Comparison of ENCODE assay signal across 10 cellular contexts in genomic region chr10:3045471-3046209, GRCh38. TPM values are rescaled to one million over a fixed set of nuclear protein-coding genes. Genes with fewer than 3 reads are reported as not detected.
DNase-seq lines count a peak whose midpoint lies in the region; ATAC-seq, FAIRE-seq and TF ChIP-seq lines count a peak whose summit lies in the region.
"Had no signal": no experiment of that assay in that cellular context is flagged by ENCODE, and none has a peak within 500 bp of the region (broad histone marks: within the 10 kb centered on the region; RNA-seq: fewer than 3 reads in every experiment).

No MANE protein-coding gene starts in this region.

- no peaks in the 10 kb centered on the region for H3K36me3 ChIP-seq in bronchial epithelial cell (ENCODE audit: control insufficient read depth, insufficient read depth, low read length)

- H3K27me3 ChIP-seq in bronchial epithelial cell (ENCODE audit: control insufficient read depth, insufficient read depth, low read length) = peaks cover 1% of the 10 kb centered on the region

- H3K36me3 Mint-ChIP-seq in stimulated activated naive B cell treated with anti-CD40 and anti-IgM and Interleukin-4, amounts not matched to agents 10 μg/mL and 1 μg/mL and 100 μg/mL, for 72 hours = peaks cover 3 to 4% of the 10 kb centered on the region in 2 donors

- ATAC-seq in stimulated activated naive B cell treated with anti-CD40 and anti-IgM and Interleukin-4, amounts not matched to agents 10 μg/mL and 1 μg/mL and 100 μg/mL, for 72 hours (replicated peaks) = no peak
- no peak for ATAC-seq in GM21360 (IDR thresholded peaks at IDR 0.05; ENCODE audit: unreplicated experiment)

- H3K4me1 Mint-ChIP-seq in stimulated activated naive B cell treated with anti-CD40 and anti-IgM and Interleukin-4, amounts not matched to agents 10 μg/mL and 1 μg/mL and 100 μg/mL, for 72 hours = peaks cover 2 to 21% of the 10 kb centered on the region in 2 donors

- no peak for FAIRE-seq in bronchial epithelial cell (lab: Jason Lieb, UNC)
- FAIRE-seq: endometrium had no signal

- no peak overlapping the region for H3K4me3 ChIP-seq in bronchial epithelial cell (ENCODE audit: low read depth, low read length)
- H3K4me3 ChIP-seq: SK-N-MC had no signal

- TF ChIP-seq CTCF in bronchial epithelial cell (IDR thresholded peaks at IDR 0.05; ENCODE audit: insufficient read depth, low read length, severe bottlenecking) (no peak), GM13977 (IDR thresholded peaks at IDR 0.05; ENCODE audit: extremely low read depth, insufficient read depth, missing control alignments) (no peak)

- H3K9me3 Mint-ChIP-seq in stimulated activated naive B cell treated with anti-CD40 and anti-IgM and Interleukin-4, amounts not matched to agents 10 μg/mL and 1 μg/mL and 100 μg/mL, for 72 hours = peaks cover 0 to 1% of the 10 kb centered on the region in 2 donors

- no peak overlapping the region for H3K4me3 Mint-ChIP-seq in stimulated activated naive B cell treated with anti-CD40 and anti-IgM and Interleukin-4, amounts not matched to agents 10 μg/mL and 1 μg/mL and 100 μg/mL, for 72 hours

- DNase-seq in HT1080 (ENCODE audit: low read depth) (peak; percentile 69), bronchial epithelial cell (ENCODE audit: low read depth) (peak; percentile 45), iris pigment epithelial cell (ENCODE audit: low read depth) (peak; percentile 83), NCI-H524 (lab: John Stamatoyannopoulos, UW) (no peak), GM13977 (ENCODE audit: low spot score) (no peak)
- no peak for DNase-seq in stimulated activated naive B cell treated with anti-CD40 and anti-IgM and Interleukin-4, amounts not matched to agents 10 μg/mL and 1 μg/mL and 100 μg/mL, for 72 hours
- no peak for DNase-seq in effector CD8-positive, alpha-beta T cell (lab: John Stamatoyannopoulos, UW)

- H3K27me3 Mint-ChIP-seq in stimulated activated naive B cell treated with anti-CD40 and anti-IgM and Interleukin-4, amounts not matched to agents 10 μg/mL and 1 μg/mL and 100 μg/mL, for 72 hours = peaks cover 29 to 59% of the 10 kb centered on the region in 2 donors

- H3K27ac Mint-ChIP-seq in stimulated activated naive B cell treated with anti-CD40 and anti-IgM and Interleukin-4, amounts not matched to agents 10 μg/mL and 1 μg/mL and 100 μg/mL, for 72 hours = peak overlapping the region; percentile 59

- in situ Hi-C loops in GM13977 (cut with MboI; ENCODE audit: low pct_unique_long_range_greater_than_20kb, low sequenced_read_pairs, unreplicated experiment) = no loop called here

RNA-seq across cellular contexts. Expression of gene PFKP, which starts 21.7 kb away (rescaled TPM):
- total RNA-seq in HT1080 (2014; rRNA removed; shearing (Covaris generic)) = 247 and 265 TPM in 2 replicates
- 236 and 244 TPM in 2 replicates for polyA plus RNA-seq in HT1080 (2015; cell fraction: cytosol; rRNA removed)
- polyA plus RNA-seq in HT1080 (2015; cell fraction: nucleus; rRNA removed) = 376 and 387 TPM in 2 replicates
- 188 and 196 TPM in 2 replicates for total RNA-seq in bronchial epithelial cell

Comparison
In these comparisons a context has a peak if more than half of its experiments do, and no peak if none do; other contexts are left out.
1. DNase-seq: peak in HT1080 (single experiment), bronchial epithelial cell (single experiment) and iris pigment epithelial cell (single experiment); none in stimulated activated naive B cell treated with anti-CD40 and anti-IgM and Interleukin-4, amounts not matched to agents 10 μg/mL and 1 μg/mL and 100 μg/mL, for 72 hours (single experiment), NCI-H524 (0 of 2), effector CD8-positive, alpha-beta T cell (single experiment) and GM13977 (single experiment).